11 cellular contexts compared by ENCODE assay signal in the genomic region with DNA sequence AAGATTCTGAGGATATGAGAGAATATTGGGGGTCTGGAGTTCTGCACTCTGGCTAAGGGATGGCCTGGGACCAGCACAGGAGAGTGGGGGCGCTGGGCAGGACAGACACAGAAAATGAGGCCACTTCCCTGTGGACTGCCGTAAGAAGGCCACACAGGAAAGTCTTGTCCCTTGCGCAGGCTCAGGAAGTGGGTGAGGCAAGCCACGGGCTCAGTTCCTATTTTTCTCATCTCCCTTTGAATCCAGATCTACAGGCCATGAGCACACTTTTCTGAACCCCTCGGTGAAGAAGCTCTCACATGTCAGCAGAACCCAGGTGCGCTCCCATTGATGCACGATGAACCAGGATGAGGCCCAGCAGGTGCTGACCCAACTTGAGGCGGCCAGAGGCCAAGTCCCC.
"Had no signal": no experiment of that assay in that cellular context is flagged by ENCODE, and none has a peak within 500 bp of the region (broad histone marks: within the 10 kb centered on the region; RNA-seq: fewer than 3 reads in every experiment).

No MANE protein-coding gene starts in this region.

- ATAC-seq: stimulated activated effector memory CD8-positive, alpha-beta T cell treated with anti-CD3 and anti-CD28 coated beads, Interleukin-12 subunit alpha, Interleukin-12 subunit beta, amount 100 ng/mL, for 72 hours had no signal

- H3K27ac ChIP-seq: ovary, thyroid gland had no signal

- H3K36me3 Mint-ChIP-seq: stimulated activated effector memory CD8-positive, alpha-beta T cell treated with anti-CD3 and anti-CD28 coated beads, Interleukin-12 subunit alpha, Interleukin-12 subunit beta, amount 100 ng/mL, for 72 hours had no signal

- H3K27me3 Mint-ChIP-seq: activated CD4-positive, alpha-beta T cell treated with anti-CD3 and anti-CD28 coated beads, Interleukin-2, amount 10 ng/mL, durations not matched to agents 24 days and 14 days had no signal

- H3K4me3 Mint-ChIP-seq: activated CD4-positive, alpha-beta T cell treated with anti-CD3 and anti-CD28 coated beads, Interleukin-2, amount 10 ng/mL, durations not matched to agents 24 days and 14 days; activated naive CD4-positive, alpha-beta T cell treated with anti-CD3 and anti-CD28 coated beads for 36 hours; neural crest cell; stimulated activated effector memory CD8-positive, alpha-beta T cell treated with anti-CD3 and anti-CD28 coated beads, Interleukin-12 subunit alpha, Interleukin-12 subunit beta, amount 100 ng/mL, for 72 hours had no signal

- H3K9me3 ChIP-seq: ovary, thyroid gland had no signal

- H3K9me3 Mint-ChIP-seq: activated CD4-positive, alpha-beta T cell treated with anti-CD3 and anti-CD28 coated beads, Interleukin-2, amount 10 ng/mL, durations not matched to agents 24 days and 14 days; activated naive CD4-positive, alpha-beta T cell treated with anti-CD3 and anti-CD28 coated beads for 36 hours; neural crest cell; stimulated activated effector memory CD8-positive, alpha-beta T cell treated with anti-CD3 and anti-CD28 coated beads, Interleukin-12 subunit alpha, Interleukin-12 subunit beta, amount 100 ng/mL, for 72 hours had no signal

- H3K4me1 Mint-ChIP-seq: activated CD4-positive, alpha-beta T cell treated with anti-CD3 and anti-CD28 coated beads, Interleukin-2, amount 10 ng/mL, durations not matched to agents 24 days and 14 days; neural crest cell; stimulated activated effector memory CD8-positive, alpha-beta T cell treated with anti-CD3 and anti-CD28 coated beads, Interleukin-12 subunit alpha, Interleukin-12 subunit beta, amount 100 ng/mL, for 72 hours had no signal

- H3K27ac Mint-ChIP-seq: activated CD4-positive, alpha-beta T cell treated with anti-CD3 and anti-CD28 coated beads, Interleukin-2, amount 10 ng/mL, durations not matched to agents 24 days and 14 days; activated naive CD4-positive, alpha-beta T cell treated with anti-CD3 and anti-CD28 coated beads for 36 hours; stimulated activated effector memory CD8-positive, alpha-beta T cell treated with anti-CD3 and anti-CD28 coated beads, Interleukin-12 subunit alpha, Interleukin-12 subunit beta, amount 100 ng/mL, for 72 hours had no signal

- H3K4me3 ChIP-seq: heart right ventricle, ovary, thyroid gland had no signal

- DNase-seq: activated CD4-positive, alpha-beta T cell treated with anti-CD3 and anti-CD28 coated beads, Interleukin-2, amount 10 ng/mL, durations not matched to agents 24 days and 14 days; activated CD8-positive, alpha-beta memory T cell treated with anti-CD3 and anti-CD28 coated beads for 24 hours; activated naive CD4-positive, alpha-beta T cell treated with anti-CD3 and anti-CD28 coated beads for 36 hours; effector CD4-positive, alpha-beta T cell; heart right ventricle; mesendoderm; ovary; small intestine; thyroid gland had no signal

- H3K27me3 ChIP-seq: heart right ventricle, ovary, thyroid gland had no signal

- H3K36me3 ChIP-seq: heart right ventricle, ovary, thyroid gland had no signal
